In the genomic region with DNA sequence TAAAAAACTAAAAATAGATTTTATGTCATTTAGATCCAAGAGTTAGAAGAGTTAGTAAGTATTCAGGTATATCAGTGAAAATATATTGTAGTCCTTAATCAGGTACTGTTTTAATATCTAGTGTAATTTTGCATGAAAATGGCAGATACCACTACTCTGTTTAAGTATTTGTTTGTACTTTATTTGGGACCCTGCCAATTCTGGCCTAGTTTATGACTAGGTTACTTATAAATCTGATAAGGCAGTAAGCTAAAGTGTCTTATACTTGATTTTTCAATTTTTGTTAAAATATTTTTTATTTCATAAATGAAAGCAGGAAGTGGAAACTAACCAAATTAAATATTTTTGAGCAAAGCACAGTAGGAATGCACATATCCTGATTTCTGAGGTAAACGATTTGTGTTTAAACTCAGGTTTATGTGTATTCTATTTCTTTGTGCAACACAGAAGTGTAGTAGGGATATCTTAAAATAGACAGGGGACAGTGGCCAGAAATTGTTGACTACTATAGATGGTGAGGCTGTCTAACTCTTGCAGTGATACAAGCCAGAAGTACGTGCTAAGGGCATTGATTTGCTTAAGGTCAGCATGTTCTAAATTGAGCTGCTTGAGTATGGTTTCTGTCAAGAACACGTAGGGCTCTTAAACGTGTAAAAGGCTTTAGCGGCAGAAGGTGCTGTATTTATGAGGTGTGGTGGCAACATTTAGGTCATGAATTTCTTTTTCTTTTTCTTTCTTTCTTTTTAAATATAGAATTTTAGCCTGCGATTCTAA, we compare ENCODE assay signal across 1 cellular context.
TF ChIP-seq lines count a peak whose summit lies in the region.

No MANE protein-coding gene starts in this region.

TF ChIP-seq in GM12878, 131 proteins besides CTCF, POLR2A, EP300 and RAD21:
- TF ChIP-seq FOS (IDR thresholded peaks at IDR 0.05; ENCODE audit: borderline replicate concordance, extremely low read depth, insufficient read length) (no peak), JUNB (IDR thresholded peaks at IDR 0.05) (0 out of 2 replicates have a peak, but pooled peaks have one; percentile 10), ETV6 (conservative IDR thresholded peaks at IDR 0.05 in 1 of 2, IDR thresholded peaks at IDR 0.05 in 1 of 2; ENCODE audit: borderline replicate concordance in 1 of 2, low read depth in 1 of 2) (no peak), KDM1A (IDR thresholded peaks at IDR 0.05; ENCODE audit: borderline replicate concordance) (no peak), ATF7 (IDR thresholded peaks at IDR 0.05; ENCODE audit: low read depth) (peak; percentile 51; the same call in 1 of the 2 replicates), TBL1XR1 (IDR thresholded peaks at IDR 0.05; ENCODE audit: low read depth, low read length) (0 out of 2 replicates have a peak, but pooled peaks have one; percentile 46), TCF12 (IDR thresholded peaks at IDR 0.05; ENCODE audit: low read depth, low read length) (no peak), MEF2B (IDR thresholded peaks at IDR 0.05; ENCODE audit: partially characterized antibody, poor library complexity, severe bottlenecking) (peak; percentile 39), NR2F1 (conservative IDR thresholded peaks at IDR 0.05) (peak; percentile 39), SKIL (IDR thresholded peaks at IDR 0.05; ENCODE audit: low read depth, poor library complexity, severe bottlenecking) (peak; percentile 12), SIX5 (IDR thresholded peaks at IDR 0.05; ENCODE audit: low read depth, low read length, severe bottlenecking) (no peak), STAT3 (IDR thresholded peaks at IDR 0.05; ENCODE audit: low read depth, low read length) (no peak), CHD2 (IDR thresholded peaks at IDR 0.05; ENCODE audit: borderline replicate concordance, low read depth, low read length) (peak; percentile 21; the same call in 1 of the 2 replicates), MXI1 (IDR thresholded peaks at IDR 0.05; ENCODE audit: low read depth, low read length) (0 out of 2 replicates have a peak, but pooled peaks have one; percentile 59), NBN (IDR thresholded peaks at IDR 0.05) (0 out of 2 replicates have a peak, but pooled peaks have one; percentile 23), RELB (IDR thresholded peaks at IDR 0.05; ENCODE audit: low read depth) (peak; percentile 31; the same call in 1 of the 2 replicates), BHLHE40 (IDR thresholded peaks at IDR 0.05; ENCODE audit: borderline replicate concordance in 1 of 2, low read depth in 2 of 2, low read length in 1 of 2) (peak in 1 of 2 experiments; percentile 5; a peak in 1 of 4 replicates), MTA2 (IDR thresholded peaks at IDR 0.05; ENCODE audit: low read depth) (0 out of 2 replicates have a peak, but pooled peaks have one; percentile 29), POU2F2 (IDR thresholded peaks at IDR 0.05; ENCODE audit: borderline replicate concordance, low read depth, low read length) (peak; percentile 44; the same call in 1 of the 3 replicates), POLR2AphosphoS5 (IDR thresholded peaks at IDR 0.05; ENCODE audit: low read length) (no peak), BMI1 (IDR thresholded peaks at IDR 0.05; ENCODE audit: borderline replicate concordance) (no peak), BCL3 (IDR thresholded peaks at IDR 0.05; ENCODE audit: borderline replicate concordance, insufficient read depth, low read depth, low read length, poor library complexity, severe bottlenecking) (no peak), PAX5 (IDR thresholded peaks at IDR 0.05; ENCODE audit: borderline replicate concordance, low read depth, low read length) (no peak)
